Comparison of ENCODE assay signal across 9 cellular contexts in genomic region chr6:166333172-166333995, GRCh38. TPM values are rescaled to one million over a fixed set of nuclear protein-coding genes. Genes with fewer than 3 reads are reported as not detected.
DNase-seq lines count a peak whose midpoint lies in the region; ATAC-seq and TF ChIP-seq lines count a peak whose summit lies in the region.
"Had no signal": no experiment of that assay in that cellular context is flagged by ENCODE, and none has a peak within 500 bp of the region (broad histone marks: within the 10 kb centered on the region; RNA-seq: fewer than 3 reads in every experiment).

No MANE protein-coding gene starts in this region.

- H3K4me3 Mint-ChIP-seq in Calu3 (ENCODE audit: low read depth, unreplicated experiment): peak overlapping the region; percentile 3

- peaks cover 10% of the 10 kb centered on the region for H3K4me1 Mint-ChIP-seq in Calu3 (ENCODE audit: low read depth, unreplicated experiment)

- H3K27me3 Mint-ChIP-seq in Calu3 (ENCODE audit: unreplicated experiment): no peaks in the 10 kb centered on the region

- BruUV-seq in Calu3 (replicated peaks; lab: Mats Ljungman, UMichigan): no TSS peak

- H3K9me3 Mint-ChIP-seq in Calu3 (ENCODE audit: low read depth, unreplicated experiment): no peaks in the 10 kb centered on the region

- intact Hi-C loops in Calu3 (cut with micrococcal nuclease; ENCODE audit: unreplicated experiment): no loop called here

- peak overlapping the region; percentile 15 for H3K27ac Mint-ChIP-seq in Calu3 (ENCODE audit: unreplicated experiment)

- H3K36me3 ChIP-seq in H7 (replicated peaks; ENCODE audit: control insufficient read depth, insufficient read depth, low read length): peaks cover 11% of the 10 kb centered on the region

- CTCF ChIA-PET in Calu3 (lab: Charles Lee): no interaction called here

- ATAC-seq in GM19452 (IDR thresholded peaks at IDR 0.05; ENCODE audit: unreplicated experiment) (peak; percentile 77), HG03432 (IDR thresholded peaks at IDR 0.05; ENCODE audit: unreplicated experiment) (peak; percentile 75)

- H3K27me3 ChIP-seq in H7 (ENCODE audit: control insufficient read depth, insufficient read depth, low read length): no peaks in the 10 kb centered on the region

- no peak overlapping the region for H3K4me3 ChIP-seq in H7 (ENCODE audit: insufficient read depth, low read depth, low read length)

- TF ChIP-seq CTCF in Calu3 (IDR thresholded peaks at IDR 0.05; ENCODE audit: unreplicated experiment): no peak

- DNase-seq in Calu3 (no peak), H7 (no peak), OCI-M2 (lab: John Stamatoyannopoulos, UW; ENCODE audit: unreplicated experiment) (no peak), NCI-H2081 treated with DMSO at 0.1 percent for 48 hours (lab: John Stamatoyannopoulos, UW) (no peak), NCI-H2029 treated with DMSO at 0.1 percent for 48 hours (lab: John Stamatoyannopoulos, UW) (no peak)
- peak; percentile 22 for DNase-seq in activated gamma-delta T cell treated with anti-CD3 and anti-CD28 coated beads, Interleukin-2, amount 50 U/mL, for 16 hours (ENCODE audit: low read depth)

- H3K36me3 Mint-ChIP-seq in Calu3 (ENCODE audit: insufficient read depth, unreplicated experiment): peaks cover 29% of the 10 kb centered on the region

RNA-seq across cellular contexts. Expression of gene SFT2D1, which starts 9.0 kb away (rescaled TPM):
- 76.4 and 82.4 TPM in 2 replicates for total RNA-seq in Calu3 (2022)
- total RNA-seq in H7 (2014; rRNA removed; shearing (Covaris generic)): 50.1 and 58.0 TPM in 2 replicates

RNA-seq across cellular contexts. Expression of gene PRR18, which starts 25.2 kb away (rescaled TPM):
- 0.19 TPM in 1 of 2 replicates, not detected in the other for total RNA-seq in Calu3 (2022)
- total RNA-seq in H7 (2014; rRNA removed; shearing (Covaris generic)): 0.07 and 0.11 TPM in 2 replicates
- total RNA-seq: mononuclear cell had no signal

RNA-seq across cellular contexts. Expression of gene MPC1, which starts 49.4 kb away (rescaled TPM):
- 41.5 and 48.9 TPM in 2 replicates for total RNA-seq in Calu3 (2022)
- 6.8 and 15.2 TPM in 2 replicates for total RNA-seq in H7 (2014; rRNA removed; shearing (Covaris generic))
